Comparison of ENCODE assay signal across 11 cellular contexts in the genomic region with DNA sequence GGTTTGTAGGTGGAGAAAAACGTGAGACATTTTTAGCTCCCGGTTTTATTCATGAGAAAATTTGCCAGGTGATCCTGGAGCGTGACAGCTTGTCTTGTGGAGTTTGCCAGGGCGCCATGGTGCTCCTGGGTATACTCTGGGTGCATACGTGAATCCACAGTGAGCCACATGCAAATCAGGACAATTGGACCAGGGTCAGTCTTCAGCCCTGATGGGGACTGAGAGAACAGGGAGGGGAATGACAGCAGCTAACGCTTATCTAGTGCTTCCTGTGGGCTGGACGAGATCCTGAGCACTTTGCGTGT.
DNase-seq lines count a peak whose midpoint lies in the region; ATAC-seq and TF ChIP-seq lines count a peak whose summit lies in the region.
"Had no signal": no experiment of that assay in that cellular context is flagged by ENCODE, and none has a peak within 500 bp of the region (broad histone marks: within the 10 kb centered on the region; RNA-seq: fewer than 3 reads in every experiment).

No MANE protein-coding gene starts in this region.

- CTCF ChIA-PET in activated CD4-positive, alpha-beta T cell treated with anti-CD3 and anti-CD28 coated beads, Interleukin-2, amount 10 ng/mL, durations not matched to agents 7 days and 5 days (lab: Charles Lee): interaction anchor here (1.1 kb wide), 1 partner anchor 10 kb away, joined by 4 read pairs; no protein-coding TSS in a partner anchor

- H3K4me1 Mint-ChIP-seq in activated CD4-positive, alpha-beta T cell treated with anti-CD3 and anti-CD28 coated beads, Interleukin-2, amount 10 ng/mL, durations not matched to agents 7 days and 5 days: peaks cover 39% of the 10 kb centered on the region

- no peak for DNase-seq in Peyer's patch
- DNase-seq in colonic mucosa: no peak
- no peak for DNase-seq in lower lobe of right lung
- DNase-seq in tibial artery: no peak
- DNase-seq in activated CD4-positive, alpha-beta T cell treated with anti-CD3 and anti-CD28 coated beads, Interleukin-2, amount 10 ng/mL, durations not matched to agents 7 days and 5 days: no peak
- no peak for DNase-seq in dedifferentiated amniotic fluid mesenchymal stem cell (ENCODE audit: extremely low spot score)
- DNase-seq in stimulated activated naive CD8-positive, alpha-beta T cell treated with anti-CD3 and anti-CD28 coated beads, Interleukin-15, Interleukin-2, amounts not matched to agents 100 U/mL and 50 U/mL, for 24 hours: no peak
- DNase-seq: activated CD4-positive, alpha-beta memory T cell treated with anti-CD3 and anti-CD28 coated beads for 36 hours; natural killer cell; NCI-H1436 had no signal

- ATAC-seq in lower lobe of right lung: no peak
- no peak for ATAC-seq in stimulated activated naive CD8-positive, alpha-beta T cell treated with anti-CD3 and anti-CD28 coated beads, Interleukin-15, Interleukin-2, amounts not matched to agents 100 U/mL and 50 U/mL, for 24 hours
- ATAC-seq: natural killer cell had no signal

- intact Hi-C loops in colonic mucosa (cut with DNase I) (no loop called here), lower lobe of right lung (cut with DNase I) (no loop called here), tibial artery (cut with DNase I; ENCODE audit: low total_unique reads) (no loop called here)

- H3K27me3 Mint-ChIP-seq in activated CD4-positive, alpha-beta T cell treated with anti-CD3 and anti-CD28 coated beads, Interleukin-2, amount 10 ng/mL, durations not matched to agents 7 days and 5 days: peaks cover 2% of the 10 kb centered on the region

- POLR2A ChIA-PET in activated CD4-positive, alpha-beta T cell treated with anti-CD3 and anti-CD28 coated beads, Interleukin-2, amount 10 ng/mL, durations not matched to agents 7 days and 5 days (lab: Charles Lee): no interaction called here

- H3K27ac ChIP-seq in Peyer's patch (peak overlapping the region in 3 of 4 donors; percentile 28 to 78 (median 48)), colonic mucosa (peak overlapping the region; percentile 17), lower lobe of right lung (peak overlapping the region; percentile 68), tibial artery (peak overlapping the region; percentile 48 to 70)

- no peak overlapping the region for H3K27ac Mint-ChIP-seq in activated CD4-positive, alpha-beta T cell treated with anti-CD3 and anti-CD28 coated beads, Interleukin-2, amount 10 ng/mL, durations not matched to agents 7 days and 5 days
- H3K27ac Mint-ChIP-seq: activated CD4-positive, alpha-beta memory T cell treated with anti-CD3 and anti-CD28 coated beads for 36 hours; natural killer cell had no signal

- H3K27me3 ChIP-seq in Peyer's patch (no peaks in the 10 kb centered on the region), colonic mucosa (no peaks in the 10 kb centered on the region), lower lobe of right lung (ENCODE audit: low read depth) (no peaks in the 10 kb centered on the region), tibial artery (no peaks in the 10 kb centered on the region)

- peaks cover 2% of the 10 kb centered on the region for H3K36me3 Mint-ChIP-seq in activated CD4-positive, alpha-beta T cell treated with anti-CD3 and anti-CD28 coated beads, Interleukin-2, amount 10 ng/mL, durations not matched to agents 7 days and 5 days (ENCODE audit: low read depth)
- H3K36me3 Mint-ChIP-seq: activated CD4-positive, alpha-beta memory T cell treated with anti-CD3 and anti-CD28 coated beads for 36 hours; natural killer cell had no signal

- H3K4me1 ChIP-seq in Peyer's patch (peaks cover 0 to 29% (median 2%) of the 10 kb centered on the region in 4 donors), colonic mucosa (no peaks in the 10 kb centered on the region), lower lobe of right lung (peaks cover 77% of the 10 kb centered on the region), tibial artery (peaks cover 0 to 53% (median 44%) of the 10 kb centered on the region in 4 donors)

- H3K9me3 ChIP-seq in Peyer's patch (no peaks in the 10 kb centered on the region), colonic mucosa (no peaks in the 10 kb centered on the region), lower lobe of right lung (no peaks in the 10 kb centered on the region), tibial artery (no peaks in the 10 kb centered on the region)
- H3K9me3 ChIP-seq: HAP-1 had no signal

- peak overlapping the region; percentile 8 to 30 for H3K9ac ChIP-seq in colonic mucosa (ENCODE audit: low read depth in 2 of 2, low read length in 2 of 2)

- H3K4me3 ChIP-seq in Peyer's patch: no peak overlapping the region
- no peak overlapping the region for H3K4me3 ChIP-seq in colonic mucosa
- H3K4me3 ChIP-seq in lower lobe of right lung: no peak overlapping the region
- H3K4me3 ChIP-seq in tibial artery: peak overlapping the region in 1 of 2 donors; percentile 35
- H3K4me3 ChIP-seq: HAP-1 had no signal

- H3K9me3 Mint-ChIP-seq in activated CD4-positive, alpha-beta T cell treated with anti-CD3 and anti-CD28 coated beads, Interleukin-2, amount 10 ng/mL, durations not matched to agents 7 days and 5 days: no peaks in the 10 kb centered on the region
- H3K9me3 Mint-ChIP-seq: activated CD4-positive, alpha-beta memory T cell treated with anti-CD3 and anti-CD28 coated beads for 36 hours; natural killer cell had no signal

- no peak overlapping the region for H3K4me3 Mint-ChIP-seq in activated CD4-positive, alpha-beta T cell treated with anti-CD3 and anti-CD28 coated beads, Interleukin-2, amount 10 ng/mL, durations not matched to agents 7 days and 5 days
- H3K4me3 Mint-ChIP-seq: activated CD4-positive, alpha-beta memory T cell treated with anti-CD3 and anti-CD28 coated beads for 36 hours; natural killer cell had no signal

- TF ChIP-seq CTCF in Peyer's patch (IDR thresholded peaks at IDR 0.05): no peak
- no peak for TF ChIP-seq CTCF in colonic mucosa (IDR thresholded peaks at IDR 0.05)
- no peak for TF ChIP-seq CTCF in lower lobe of right lung (IDR thresholded peaks at IDR 0.05)
- TF ChIP-seq CTCF in tibial artery (IDR thresholded peaks at IDR 0.05): no peak

- TF ChIP-seq POLR2A in Peyer's patch (IDR thresholded peaks at IDR 0.05): no peak

- no peaks in the 10 kb centered on the region for H3K36me3 ChIP-seq in Peyer's patch
- H3K36me3 ChIP-seq in colonic mucosa: no peaks in the 10 kb centered on the region
- no peaks in the 10 kb centered on the region for H3K36me3 ChIP-seq in lower lobe of right lung
- H3K36me3 ChIP-seq in tibial artery: no peaks in the 10 kb centered on the region
- H3K36me3 ChIP-seq: HAP-1 had no signal

Comparison
In these comparisons a context has a peak if more than half of its experiments do, and no peak if none do; other contexts are left out.
1. H3K27ac ChIP-seq: peak in every context shown above with its lines; median percentile 68 in lower lobe of right lung; 59 in tibial artery; 48 in Peyer's patch; 17 in colonic mucosa.